In the genomic region with DNA sequence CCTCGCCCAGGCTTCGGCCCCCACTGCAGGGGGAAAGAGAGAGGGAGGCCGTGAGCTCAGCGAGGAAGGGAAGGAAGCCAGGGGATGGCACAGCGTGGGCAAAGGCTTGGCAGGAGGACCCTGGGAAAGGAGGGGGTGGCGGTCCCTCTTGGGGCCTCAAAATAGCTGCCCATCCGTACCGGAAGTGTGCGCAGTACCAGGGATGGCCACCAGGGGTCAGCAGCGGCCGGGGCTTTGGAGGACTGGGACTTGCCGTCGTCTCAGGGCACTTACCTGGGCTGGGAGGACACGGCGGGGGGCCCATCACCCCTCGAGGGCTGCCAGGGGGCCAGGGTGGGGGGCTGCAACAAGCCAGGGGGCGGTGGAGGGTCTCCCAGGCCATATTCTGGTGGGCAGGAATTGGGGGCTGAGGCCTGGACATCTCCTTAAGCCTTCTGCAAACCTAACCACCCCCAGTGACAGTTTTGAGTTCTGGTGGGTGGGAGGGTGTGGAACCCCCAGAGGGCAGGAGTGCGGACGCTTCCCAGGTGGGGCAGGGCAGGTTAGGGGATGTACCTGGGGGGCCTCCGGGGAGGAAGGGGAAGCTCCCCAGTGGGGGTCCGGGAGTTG, we compare ENCODE assay signal across 8 cellular contexts. TPM values are rescaled to one million over a fixed set of nuclear protein-coding genes. Genes with fewer than 3 reads are reported as not detected.
DNase-seq lines count a peak whose midpoint lies in the region; ATAC-seq and TF ChIP-seq lines count a peak whose summit lies in the region.

No MANE protein-coding gene starts in this region.

- peak; percentile 86 for DNase-seq in AG20443 (ENCODE audit: low spot score)
- DNase-seq in NCI-H460 (ENCODE audit: extremely low read depth, low read depth): peak; percentile 44
- DNase-seq in activated CD8-positive, alpha-beta memory T cell treated with anti-CD3 and anti-CD28 coated beads for 1 hour (ENCODE audit: extremely low read depth in 1 of 2, low read depth in 1 of 2): peak; percentile 48 to 73
- DNase-seq in effector memory CD4-positive, alpha-beta T cell: peak; percentile 67 to 77 (median 70)
- peak; percentile 68 to 94 for DNase-seq in mesothelial cell of epicardium (ENCODE audit: low spot score in 2 of 2, unreplicated experiment in 2 of 2)
- peak; percentile 67 to 68 for DNase-seq in stimulated activated CD8-positive, alpha-beta memory T cell treated with anti-CD3 and anti-CD28 coated beads, Interleukin-15, amount 100 ng/mL, for 48 hours (ENCODE audit: low read depth in 2 of 2)

- H3K4me1 Mint-ChIP-seq in mesothelial cell of epicardium: no peaks in the 10 kb centered on the region

- ATAC-seq in GM21529 (IDR thresholded peaks at IDR 0.05; ENCODE audit: unreplicated experiment) (peak; percentile 57), HG03196 (IDR thresholded peaks at IDR 0.05; ENCODE audit: unreplicated experiment) (no peak)

- no peak overlapping the region for H3K4me3 Mint-ChIP-seq in mesothelial cell of epicardium

- no peak overlapping the region for H3K4me3 ChIP-seq in effector memory CD4-positive, alpha-beta T cell (ENCODE audit: insufficient read depth, low read depth, low read length, poor library complexity, severe bottlenecking)

- peaks cover 2% of the 10 kb centered on the region for H3K27me3 Mint-ChIP-seq in mesothelial cell of epicardium (ENCODE audit: low read depth)

- peak; percentile 97 for TF ChIP-seq CTCF in mesothelial cell of epicardium (IDR thresholded peaks at IDR 0.05; ENCODE audit: unreplicated experiment)

- H3K9me3 ChIP-seq in effector memory CD4-positive, alpha-beta T cell (ENCODE audit: control insufficient read depth, low read length): no peaks in the 10 kb centered on the region

- H3K27me3 ChIP-seq in effector memory CD4-positive, alpha-beta T cell (replicated peaks; ENCODE audit: control insufficient read depth, insufficient read depth, low read length, poor library complexity, severe bottlenecking): no peaks in the 10 kb centered on the region

- peaks cover 3% of the 10 kb centered on the region for H3K36me3 Mint-ChIP-seq in mesothelial cell of epicardium

- H3K27ac ChIP-seq in effector memory CD4-positive, alpha-beta T cell (ENCODE audit: insufficient read depth, low read length, poor library complexity, severe bottlenecking): no peak overlapping the region

- peaks cover 16% of the 10 kb centered on the region for H3K36me3 ChIP-seq in effector memory CD4-positive, alpha-beta T cell (ENCODE audit: control insufficient read depth, insufficient read depth, low read length)

- H3K4me1 ChIP-seq in effector memory CD4-positive, alpha-beta T cell (ENCODE audit: control insufficient read depth, insufficient read depth, low read length, poor library complexity, severe bottlenecking): no peaks in the 10 kb centered on the region

- no peak overlapping the region for H3K27ac Mint-ChIP-seq in mesothelial cell of epicardium

- no peaks in the 10 kb centered on the region for H3K9me3 Mint-ChIP-seq in mesothelial cell of epicardium

RNA-seq across cellular contexts. Expression of a gene that starts 7.8 kb away (rescaled TPM):
- total RNA-seq in NCI-H460 (2014; rRNA removed; shearing (Covaris generic)): 38.7 and 44.9 TPM in 2 replicates
- 72.4 and 75.9 TPM in 2 replicates for polyA plus RNA-seq in NCI-H460 (2014; cell fraction: nucleus; rRNA removed)
- total RNA-seq in mesothelial cell of epicardium: 45.5 to 48.4 TPM (median 46.5 TPM) in 3 replicates

RNA-seq across cellular contexts. Expression of a gene that starts 24.0 kb away (rescaled TPM):
- 0.32 and 0.59 TPM in 2 replicates for total RNA-seq in NCI-H460 (2014; rRNA removed; shearing (Covaris generic))
- not detected in 2 replicates for polyA plus RNA-seq in NCI-H460 (2014; cell fraction: nucleus; rRNA removed)
- 1.4 to 2.9 TPM (median 2.8 TPM) in 3 replicates for total RNA-seq in mesothelial cell of epicardium

RNA-seq across cellular contexts. Expression of a gene that starts 45.8 kb away (rescaled TPM):
- 9.6 and 11.2 TPM in 2 replicates for total RNA-seq in NCI-H460 (2014; rRNA removed; shearing (Covaris generic))
- polyA plus RNA-seq in NCI-H460 (2014; cell fraction: nucleus; rRNA removed): 19.8 and 55.2 TPM in 2 replicates
- total RNA-seq in mesothelial cell of epicardium: 26.4 to 28.4 TPM (median 26.7 TPM) in 3 replicates

RNA-seq across cellular contexts. Expression of a gene that starts 46.0 kb away (rescaled TPM):
- 34.8 and 39.3 TPM in 2 replicates for total RNA-seq in NCI-H460 (2014; rRNA removed; shearing (Covaris generic))
- polyA plus RNA-seq in NCI-H460 (2014; cell fraction: nucleus; rRNA removed): 32.8 and 62.9 TPM in 2 replicates
- total RNA-seq in mesothelial cell of epicardium: 90.4 to 93.6 TPM (median 92.0 TPM) in 3 replicates

RNA-seq across cellular contexts. Expression of a gene that starts 57.1 kb away (rescaled TPM):
- total RNA-seq in NCI-H460 (2014; rRNA removed; shearing (Covaris generic)): 22.3 and 25.3 TPM in 2 replicates
- polyA plus RNA-seq in NCI-H460 (2014; cell fraction: nucleus; rRNA removed): 45.1 and 60.0 TPM in 2 replicates
- 9.4 to 11.8 TPM (median 10.1 TPM) in 3 replicates for total RNA-seq in mesothelial cell of epicardium
